20 cellular contexts compared by ENCODE assay signal in genomic region chr7:2623698-2624014, GRCh38. TPM values are rescaled to one million over a fixed set of nuclear protein-coding genes. Genes with fewer than 3 reads are reported as not detected.
DNase-seq lines count a peak whose midpoint lies in the region; ATAC-seq and TF ChIP-seq lines count a peak whose summit lies in the region.
"Had no signal": no experiment of that assay in that cellular context is flagged by ENCODE, and none has a peak within 500 bp of the region (broad histone marks: within the 10 kb centered on the region; RNA-seq: fewer than 3 reads in every experiment).

No MANE protein-coding gene starts in this region.

- H3K9ac ChIP-seq in BLaER1 = peak overlapping the region; percentile 24; the same call in 1 of the 2 replicates
- H3K9ac ChIP-seq in colonic mucosa (ENCODE audit: low read depth in 2 of 2, low read length in 2 of 2) = peak overlapping the region in 1 of 2 donors; percentile 14

- no peaks in the 10 kb centered on the region for H3K9me3 Mint-ChIP-seq in mesothelial cell of epicardium
- no peaks in the 10 kb centered on the region for H3K9me3 Mint-ChIP-seq in immature natural killer cell
- H3K9me3 Mint-ChIP-seq: CD4-positive, alpha-beta memory T cell; H9 had no signal

- peaks cover 56% of the 10 kb centered on the region for H3K4me1 Mint-ChIP-seq in mesothelial cell of epicardium
- peaks cover 0 to 1% of the 10 kb centered on the region in 2 donors for H3K4me1 Mint-ChIP-seq in immature natural killer cell
- H3K4me1 Mint-ChIP-seq: CD4-positive, alpha-beta memory T cell had no signal

- H3K36me3 Mint-ChIP-seq in mesothelial cell of epicardium (no peaks in the 10 kb centered on the region), immature natural killer cell (no peaks in the 10 kb centered on the region)
- H3K36me3 Mint-ChIP-seq: CD4-positive, alpha-beta memory T cell had no signal

- H3K27me3 Mint-ChIP-seq in mesothelial cell of epicardium (ENCODE audit: low read depth) (no peaks in the 10 kb centered on the region), immature natural killer cell (ENCODE audit: low read depth in 3 of 3) (peaks cover 0 to 2% (median 0%) of the 10 kb centered on the region in 3 donors)

- POLR2A ChIA-PET in HEK293 (lab: Yijun Ruan, JAX) = no interaction called here

- no peak for TF ChIP-seq CTCF in HEK293 (tag by site-specific recombination; IDR thresholded peaks at IDR 0.05)
- no peak for TF ChIP-seq CTCF in colonic mucosa (IDR thresholded peaks at IDR 0.05)
- no peak for TF ChIP-seq CTCF in mesothelial cell of epicardium (IDR thresholded peaks at IDR 0.05; ENCODE audit: unreplicated experiment)

- H3K9me3 ChIP-seq in BLaER1 (no peaks in the 10 kb centered on the region), HEK293 (ENCODE audit: control insufficient read depth, insufficient read depth, low read depth, low read length) (no peaks in the 10 kb centered on the region), colonic mucosa (no peaks in the 10 kb centered on the region)
- H3K9me3 ChIP-seq: BE2C, Caco-2, SJCRH30 had no signal

- peak overlapping the region; percentile 51; the same call in 1 of the 2 replicates for H3K27ac ChIP-seq in BLaER1
- H3K27ac ChIP-seq in HEK293 (ENCODE audit: extremely low read depth, low read depth, low read length) = no peak overlapping the region
- H3K27ac ChIP-seq in colonic mucosa = peak overlapping the region; percentile 34
- H3K27ac ChIP-seq: SJCRH30 had no signal

- ATAC-seq in HG03135 (IDR thresholded peaks at IDR 0.05; ENCODE audit: unreplicated experiment) = no peak

- intact Hi-C loops in colonic mucosa (cut with DNase I) = no loop called here

- H3K27ac Mint-ChIP-seq in mesothelial cell of epicardium = peak overlapping the region; percentile 83
- H3K27ac Mint-ChIP-seq in immature natural killer cell = no peak overlapping the region
- H3K27ac Mint-ChIP-seq: CD4-positive, alpha-beta memory T cell had no signal

- H4K20me1 ChIP-seq in BLaER1 = no peaks in the 10 kb centered on the region

- H3K4me3 Mint-ChIP-seq in mesothelial cell of epicardium (no peak overlapping the region), immature natural killer cell (no peak overlapping the region)
- H3K4me3 Mint-ChIP-seq: CD4-positive, alpha-beta memory T cell; H9 had no signal

- H3K4me1 ChIP-seq in BLaER1 (peaks cover 71% of the 10 kb centered on the region), HEK293 (ENCODE audit: control insufficient read depth, insufficient read depth, low read length) (no peaks in the 10 kb centered on the region), colonic mucosa (peaks cover 22% of the 10 kb centered on the region)

- peak overlapping the region; percentile 57 for H3K4me2 ChIP-seq in BLaER1

- no peaks in the 10 kb centered on the region for H3K36me3 ChIP-seq in BLaER1
- H3K36me3 ChIP-seq in HEK293 (ENCODE audit: control insufficient read depth in 2 of 2, insufficient read depth in 1 of 2, low read length in 2 of 2) = no peaks in the 10 kb centered on the region
- no peaks in the 10 kb centered on the region for H3K36me3 ChIP-seq in colonic mucosa
- H3K36me3 ChIP-seq: BE2C, SJCRH30 had no signal

- DNase-seq in colonic mucosa (no peak), mesothelial cell of epicardium (ENCODE audit: low spot score in 2 of 2, unreplicated experiment in 2 of 2) (no peak), DMS79 treated with DMSO at 0.1 percent for 48 hours (lab: John Stamatoyannopoulos, UW) (no peak), immature natural killer cell (no peak), NCI-H1092 (lab: John Stamatoyannopoulos, UW) (no peak)
- DNase-seq: BE2C; CD4-positive, alpha-beta memory T cell; DMS 273 treated with DMSO at 0.1 percent for 48 hours; DND-41; H9; KG1; NCI-H1092 treated with DMSO at 0.1 percent for 48 hours; NCI-H1436 treated with DMSO at 0.1 percent for 48 hours; NCI-H1930; NCI-H748 treated with DMSO at 0.1 percent for 48 hours; SJCRH30 had no signal

- CTCF ChIA-PET in HEK293 (lab: Yijun Ruan, JAX) = no interaction called here

- no peaks in the 10 kb centered on the region for H3K27me3 ChIP-seq in BLaER1
- no peaks in the 10 kb centered on the region for H3K27me3 ChIP-seq in colonic mucosa
- H3K27me3 ChIP-seq: BE2C, SJCRH30 had no signal

- H3K4me3 ChIP-seq in BLaER1 = no peak overlapping the region
- H3K4me3 ChIP-seq in HEK293 (ENCODE audit: low read depth, low read length) = no peak overlapping the region
- no peak overlapping the region for H3K4me3 ChIP-seq in colonic mucosa
- H3K4me3 ChIP-seq: SJCRH30 had no signal

TF ChIP-seq in HEK293, 187 proteins besides CTCF, POLR2A, EP300 and RAD21:
- no peak for TF ChIP-seq ZNF292 (tag by site-specific recombination; IDR thresholded peaks at IDR 0.05; ENCODE audit: borderline replicate concordance, low read depth)
- TF ChIP-seq ZFHX2 (tag by site-specific recombination; conservative IDR thresholded peaks at IDR 0.05) = 0 out of 2 replicates have a peak, but pooled peaks have one; percentile 6
TF ChIP-seq in HEK293: peak in this region for 1.

RNA-seq across cellular contexts. Expression of gene TTYH3, which starts 8.1 kb away (rescaled TPM):
- total RNA-seq in colonic mucosa (10 to 100 TPM; 50.0 to 59.5 TPM), mesothelial cell of epicardium (282 to 296 TPM (median 282 TPM) in 3 replicates)
- polyA plus RNA-seq in immature natural killer cell = 1 to 10 TPM; 1.3 to 3.2 (median 1.6) TPM
